In the genomic region with DNA sequence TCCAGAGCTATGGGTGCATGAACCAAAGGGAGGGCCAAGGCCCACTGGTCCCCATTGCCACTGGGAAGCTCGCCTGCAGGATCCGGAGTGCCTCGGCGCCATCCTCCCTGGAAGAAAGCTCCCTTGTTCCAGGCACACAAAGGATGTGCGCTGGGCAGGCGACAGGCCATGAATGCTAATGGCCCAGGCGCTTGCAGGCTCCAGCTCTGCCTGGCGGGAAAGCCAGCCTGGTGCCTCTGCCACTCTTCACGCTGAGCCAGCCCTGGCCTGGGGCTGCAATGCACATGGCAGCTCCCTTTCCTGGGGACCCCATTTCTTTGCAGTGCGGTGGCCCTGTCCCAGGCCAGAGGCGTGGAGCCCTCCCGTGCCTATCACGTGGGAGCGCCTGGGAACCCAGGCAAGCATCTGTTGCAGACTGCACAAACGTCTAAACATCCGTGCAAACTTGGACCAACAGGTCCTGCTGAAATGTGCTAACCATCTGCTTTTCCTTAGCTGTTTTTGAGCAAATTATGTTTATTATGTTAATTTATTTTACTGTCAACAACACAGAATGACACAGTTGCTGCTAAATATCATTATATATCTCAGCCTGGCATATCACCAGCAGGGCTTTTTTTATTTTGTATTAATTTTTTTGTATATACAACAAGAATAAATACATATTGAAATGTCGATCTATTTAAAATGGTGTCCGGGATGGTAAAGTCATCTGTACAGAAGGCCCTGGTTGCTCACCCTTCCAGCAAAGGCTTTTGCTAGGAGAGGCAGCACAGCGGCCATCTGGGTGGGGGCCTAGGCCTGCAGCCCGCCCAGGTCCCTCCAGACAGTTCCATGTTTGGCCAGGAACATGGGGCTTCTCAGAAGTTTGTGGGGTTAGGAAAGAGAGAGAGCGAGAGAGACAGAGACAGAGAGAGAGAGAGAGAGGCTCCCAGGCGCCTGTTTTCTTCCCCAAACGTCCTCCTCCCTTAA, we compare ENCODE assay signal across 14 cellular contexts.
DNase-seq lines count a peak whose midpoint lies in the region; ATAC-seq and TF ChIP-seq lines count a peak whose summit lies in the region.
"Had no signal": no experiment of that assay in that cellular context is flagged by ENCODE, and none has a peak within 500 bp of the region (broad histone marks: within the 10 kb centered on the region; RNA-seq: fewer than 3 reads in every experiment).

No MANE protein-coding gene starts in this region.

- H3K27ac Mint-ChIP-seq in activated CD4-positive, alpha-beta T cell treated with anti-CD3 and anti-CD28 coated beads, Interleukin-2, amount 10 ng/mL, durations not matched to agents 24 days and 14 days = no peak overlapping the region
- H3K27ac Mint-ChIP-seq: activated naive CD4-positive, alpha-beta T cell treated with anti-CD3 and anti-CD28 coated beads, Interleukin-2, amount 50 U/mL, for 72 hours had no signal

- no peaks in the 10 kb centered on the region for H3K36me3 Mint-ChIP-seq in activated CD4-positive, alpha-beta T cell treated with anti-CD3 and anti-CD28 coated beads, Interleukin-2, amount 10 ng/mL, durations not matched to agents 24 days and 14 days (ENCODE audit: low read depth)
- H3K36me3 Mint-ChIP-seq: activated naive CD4-positive, alpha-beta T cell treated with anti-CD3 and anti-CD28 coated beads, Interleukin-2, amount 50 U/mL, for 72 hours; naive thymus-derived CD8-positive, alpha-beta T cell had no signal

- H3F3A ChIP-seq in SK-N-SH (replicated peaks; ENCODE audit: insufficient read depth) = peaks cover 3% of the 10 kb centered on the region

- intact Hi-C loops in head of caudate nucleus (cut with DNase I) = loop anchor here (5.0 to 10.0 kb wide), 4 partner anchors 250 to 1030 kb away; partner anchors contain the start of genes ZEB1 and ZNF438
- intact Hi-C loops in activated CD4-positive, alpha-beta T cell treated with anti-CD3 and anti-CD28 coated beads, Interleukin-2, amount 10 ng/mL, durations not matched to agents 24 days and 14 days (cut with micrococcal nuclease) = loop anchor here (2.0 to 10.0 kb wide), 2 partner anchors 709 to 823 kb away; no protein-coding TSS in a partner anchor

- H3K4me3 ChIP-seq in SK-N-SH (ENCODE audit: low read depth in 2 of 2, low read length in 1 of 2) (no peak overlapping the region), skeletal muscle tissue (ENCODE audit: low read length in 3 of 3) (no peak overlapping the region)

- CTCF ChIA-PET in SK-N-SH (lab: Yijun Ruan, JAX) = interaction anchor here (1.4 to 3.6 kb wide), 5 partner anchors 30 to 1026 kb away, joined by 6 to 27 read pairs (median 6); partner anchors contain the start of gene ZNF438

- no peak for ATAC-seq in SK-N-SH treated with all-trans-retinoic acid at 6 μM for 48 hours
- ATAC-seq: activated naive CD4-positive, alpha-beta T cell treated with anti-CD3 and anti-CD28 coated beads, Interleukin-2, amount 50 U/mL, for 72 hours; naive thymus-derived CD8-positive, alpha-beta T cell; stimulated activated naive CD8-positive, alpha-beta T cell treated with anti-CD3 and anti-CD28 coated beads, Interleukin-15, amount 100 ng/mL, for 72 hours had no signal

- no peak overlapping the region for H3K4me2 ChIP-seq in SK-N-SH

- H2AFZ ChIP-seq in SK-N-SH (ENCODE audit: low read depth) = no peak overlapping the region

- POLR2A ChIA-PET in SK-N-SH (lab: Yijun Ruan, JAX) = no interaction called here

- H3K9me3 Mint-ChIP-seq in activated CD4-positive, alpha-beta T cell treated with anti-CD3 and anti-CD28 coated beads, Interleukin-2, amount 10 ng/mL, durations not matched to agents 24 days and 14 days = no peaks in the 10 kb centered on the region
- H3K9me3 Mint-ChIP-seq: activated naive CD4-positive, alpha-beta T cell treated with anti-CD3 and anti-CD28 coated beads, Interleukin-2, amount 50 U/mL, for 72 hours; naive thymus-derived CD8-positive, alpha-beta T cell; stimulated activated naive CD8-positive, alpha-beta T cell treated with anti-CD3 and anti-CD28 coated beads, Interleukin-15, amount 100 ng/mL, for 72 hours had no signal

- H3K27ac ChIP-seq in SK-N-SH (ENCODE audit: low read depth in 2 of 2, low read length in 1 of 2) (no peak overlapping the region), skeletal muscle tissue (ENCODE audit: low read depth, low read length) (peak overlapping the region; percentile 94)

- 82% methylated on average over 13 of the region's 23 CpGs for WGBS in SK-N-SH (ENCODE audit: low lambda C conversion rate)

- no peak overlapping the region for H3K4me3 Mint-ChIP-seq in activated CD4-positive, alpha-beta T cell treated with anti-CD3 and anti-CD28 coated beads, Interleukin-2, amount 10 ng/mL, durations not matched to agents 24 days and 14 days
- H3K4me3 Mint-ChIP-seq: stimulated activated naive CD8-positive, alpha-beta T cell treated with anti-CD3 and anti-CD28 coated beads, Interleukin-15, amount 100 ng/mL, for 72 hours had no signal

- no peaks in the 10 kb centered on the region for H3K79me2 ChIP-seq in SK-N-SH (ENCODE audit: insufficient read depth)

- H3K36me3 ChIP-seq in SK-N-SH (replicated peaks in 1 of 2; ENCODE audit: control insufficient read depth in 1 of 2, insufficient read depth in 2 of 2, low read length in 1 of 2) (no peaks in the 10 kb centered on the region), skeletal muscle tissue (ENCODE audit: control insufficient read depth in 3 of 3, insufficient read depth in 3 of 3, low read length in 3 of 3) (no peaks in the 10 kb centered on the region)

- H3K9me2 ChIP-seq in SK-N-SH = no peaks in the 10 kb centered on the region

- H3K9ac ChIP-seq in SK-N-SH (no peak overlapping the region), skeletal muscle tissue (ENCODE audit: low read depth in 1 of 3, low read length in 3 of 3) (no peak overlapping the region)

- TF ChIP-seq EP300 in SK-N-SH (IDR thresholded peaks at IDR 0.05; ENCODE audit: borderline replicate concordance in 1 of 2, low read depth in 1 of 2, low read length in 1 of 2) = no peak

- H3K4me1 ChIP-seq in SK-N-SH (ENCODE audit: control insufficient read depth in 1 of 2, insufficient read depth in 2 of 2, low read depth in 1 of 2, low read length in 1 of 2) (peaks cover 19% of the 10 kb centered on the region in 2 experiments), skeletal muscle tissue (ENCODE audit: control insufficient read depth in 3 of 3, insufficient read depth in 3 of 3, low read length in 3 of 3) (peaks cover 20 to 25% (median 22%) of the 10 kb centered on the region in 3 donors)

- H3K4me1 Mint-ChIP-seq in activated CD4-positive, alpha-beta T cell treated with anti-CD3 and anti-CD28 coated beads, Interleukin-2, amount 10 ng/mL, durations not matched to agents 24 days and 14 days = peaks cover 21% of the 10 kb centered on the region

- H3K27me3 ChIP-seq in SK-N-SH (ENCODE audit: insufficient read depth) (no peaks in the 10 kb centered on the region), skeletal muscle tissue (ENCODE audit: control insufficient read depth in 3 of 3, insufficient read depth in 3 of 3, low read length in 3 of 3) (no peaks in the 10 kb centered on the region)

- DNase-seq in SK-N-SH (peak; percentile 44), amygdala (lab: John Stamatoyannopoulos, UW) (peak; percentile 25 to 97 (median 88)), head of caudate nucleus (peak; percentile 77 to 96 (median 93)), DMS79 (lab: John Stamatoyannopoulos, UW) (no peak)
- DNase-seq in stimulated activated naive CD4-positive, alpha-beta T cell treated with Interleukin-2 at 50 U/mL for 16 hours (lab: John Stamatoyannopoulos, UW) = no peak
- no peak for DNase-seq in activated CD4-positive, alpha-beta T cell treated with anti-CD3 and anti-CD28 coated beads, Interleukin-2, amount 10 ng/mL, durations not matched to agents 24 days and 14 days
- DNase-seq: activated CD4-positive, alpha-beta T cell treated with anti-CD3 and anti-CD28 coated beads for 4 hours; effector memory CD4-positive, alpha-beta T cell; naive thymus-derived CD8-positive, alpha-beta T cell; NCI-H510A treated with DMSO at 0.1 percent for 48 hours; stimulated activated naive CD8-positive, alpha-beta T cell treated with anti-CD3 and anti-CD28 coated beads, Interleukin-15, amount 100 ng/mL, for 72 hours had no signal

- H4K20me1 ChIP-seq in SK-N-SH (ENCODE audit: insufficient read depth) = no peaks in the 10 kb centered on the region

- H3K9me3 ChIP-seq in SK-N-SH = no peaks in the 10 kb centered on the region
- H3K9me3 ChIP-seq in skeletal muscle tissue (ENCODE audit: control insufficient read depth in 3 of 3, low read length in 3 of 3) = no peaks in the 10 kb centered on the region

- no peak for TF ChIP-seq RAD21 in SK-N-SH (IDR thresholded peaks at IDR 0.05; ENCODE audit: low read length)

- H3K27me3 Mint-ChIP-seq in activated CD4-positive, alpha-beta T cell treated with anti-CD3 and anti-CD28 coated beads, Interleukin-2, amount 10 ng/mL, durations not matched to agents 24 days and 14 days = peaks cover 8% of the 10 kb centered on the region
- H3K27me3 Mint-ChIP-seq: stimulated activated naive CD8-positive, alpha-beta T cell treated with anti-CD3 and anti-CD28 coated beads, Interleukin-15, amount 100 ng/mL, for 72 hours had no signal

- TF ChIP-seq CTCF in SK-N-SH (IDR thresholded peaks at IDR 0.05) = no peak

TF ChIP-seq in SK-N-SH, 30 proteins besides CTCF, POLR2A, EP300 and RAD21 (continues in another document):
- TF ChIP-seq USF1 (IDR thresholded peaks at IDR 0.05; ENCODE audit: borderline replicate concordance, low read depth) = no peak
- no peak for TF ChIP-seq TCF12 (IDR thresholded peaks at IDR 0.05)
- no peak for TF ChIP-seq SMC3 (IDR thresholded peaks at IDR 0.05; ENCODE audit: low read depth, low read length)
- TF ChIP-seq TEAD4 (IDR thresholded peaks at IDR 0.05; ENCODE audit: borderline replicate concordance, insufficient read depth) = no peak

TF ChIP-seq in SK-N-SH treated with all-trans-retinoic acid at 6 μM for 48 hours, 23 proteins besides CTCF, POLR2A, EP300 and RAD21 (continues in another document):
- no peak for TF ChIP-seq PPARA (CRISPR knock-in tag; IDR thresholded peaks at IDR 0.05; ENCODE audit: borderline replicate concordance)
- TF ChIP-seq CSDC2 (CRISPR knock-in tag; IDR thresholded peaks at IDR 0.05) = no peak
- TF ChIP-seq GLIS3 (CRISPR knock-in tag; IDR thresholded peaks at IDR 0.05) = no peak
- TF ChIP-seq OSR1 (CRISPR knock-in tag; IDR thresholded peaks at IDR 0.05) = no peak
- no peak for TF ChIP-seq ZNF565 (CRISPR knock-in tag; conservative IDR thresholded peaks at IDR 0.05; ENCODE audit: low read depth)
- TF ChIP-seq TOX (CRISPR knock-in tag; IDR thresholded peaks at IDR 0.05; ENCODE audit: borderline replicate concordance) = no peak
- no peak for TF ChIP-seq TCF4 (CRISPR knock-in tag; IDR thresholded peaks at IDR 0.05; ENCODE audit: borderline replicate concordance)
- no peak for TF ChIP-seq ARNTL (CRISPR knock-in tag; IDR thresholded peaks at IDR 0.05; ENCODE audit: borderline replicate concordance, low read depth)
- TF ChIP-seq ZFP30 (CRISPR knock-in tag; IDR thresholded peaks at IDR 0.05) = no peak
- TF ChIP-seq ZFP3 (CRISPR knock-in tag; IDR thresholded peaks at IDR 0.05) = no peak
- TF ChIP-seq SNAI2 (CRISPR knock-in tag; IDR thresholded peaks at IDR 0.05) = no peak
- no peak for TF ChIP-seq BACH2 (CRISPR knock-in tag; IDR thresholded peaks at IDR 0.05; ENCODE audit: borderline replicate concordance)
- no peak for TF ChIP-seq ESRRG (CRISPR knock-in tag; IDR thresholded peaks at IDR 0.05)
- no peak for TF ChIP-seq ISL1 (CRISPR knock-in tag; IDR thresholded peaks at IDR 0.05)

Comparison
In these comparisons a context has a peak if more than half of its experiments do, and no peak if none do; other contexts are left out.
1. DNase-seq: peak in SK-N-SH (single experiment), amygdala (56 of 56) and head of caudate nucleus (42 of 42); none in stimulated activated naive CD4-positive, alpha-beta T cell treated with Interleukin-2 at 50 U/mL for 16 hours (single experiment), activated CD4-positive, alpha-beta T cell treated with anti-CD3 and anti-CD28 coated beads, Interleukin-2, amount 10 ng/mL, durations not matched to agents 24 days and 14 days (single experiment) and DMS79 (single experiment).